8 cellular contexts compared by ENCODE assay signal in the genomic region with DNA sequence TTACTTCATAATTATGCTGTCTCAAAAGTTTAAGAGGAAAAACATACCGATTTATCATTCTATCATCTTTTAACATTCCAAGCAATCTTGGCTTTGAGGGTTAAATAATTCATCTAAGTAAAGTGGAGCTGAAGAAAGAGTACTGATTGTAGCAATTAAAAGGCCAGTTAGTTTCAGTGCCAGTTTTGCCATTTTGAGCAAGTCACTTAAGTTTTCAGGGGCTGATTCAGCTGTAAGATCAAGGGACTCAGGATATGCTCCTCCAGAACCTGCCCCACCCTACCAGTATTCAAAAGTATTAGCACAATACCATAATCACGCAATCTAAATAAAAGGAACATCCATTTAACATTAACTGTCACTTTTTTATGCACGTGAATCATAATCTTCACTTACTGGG. TPM values are rescaled to one million over a fixed set of nuclear protein-coding genes. Genes with fewer than 3 reads are reported as not detected.
DNase-seq lines count a peak whose midpoint lies in the region; FAIRE-seq and TF ChIP-seq lines count a peak whose summit lies in the region.

No MANE protein-coding gene starts in this region.

- peaks cover 66% of the 10 kb centered on the region for H3K36me3 ChIP-seq in DOHH2 (ENCODE audit: control insufficient read depth, low read length)
- peaks cover 32% of the 10 kb centered on the region for H3K36me3 ChIP-seq in osteoblast (ENCODE audit: insufficient read depth, low read length)

- H3K27ac ChIP-seq in DOHH2 (ENCODE audit: low read depth, low read length), result no peak overlapping the region
- H3K27ac ChIP-seq in osteoblast (ENCODE audit: low read depth, low read length), result no peak overlapping the region

- peak overlapping the region; percentile 94 for H3K4me3 Mint-ChIP-seq in dendritic cell treated with granulocyte-macrophage colony-stimulating factor and Interleukin-4, amounts not matched to agents 40 ng/mL and 50 ng/mL, for 4 days

- peaks cover 34% of the 10 kb centered on the region for H3K36me3 Mint-ChIP-seq in dendritic cell treated with granulocyte-macrophage colony-stimulating factor and Interleukin-4, amounts not matched to agents 40 ng/mL and 50 ng/mL, for 4 days (ENCODE audit: low read depth)

- no peak for FAIRE-seq in urothelium cell line (lab: Jason Lieb, UNC)

- H3K4me1 Mint-ChIP-seq in dendritic cell treated with granulocyte-macrophage colony-stimulating factor and Interleukin-4, amounts not matched to agents 40 ng/mL and 50 ng/mL, for 4 days (ENCODE audit: low read depth), result peaks cover 15% of the 10 kb centered on the region

- H3F3A ChIP-seq in DOHH2 (ENCODE audit: control insufficient read depth, insufficient read depth), result 0 out of 2 replicates have a peak, but pooled peaks cover 2% of the 10 kb centered on the region

- peak overlapping the region; percentile 93 for H3K4me2 ChIP-seq in DOHH2 (ENCODE audit: low read length)
- peak overlapping the region; percentile 94 for H3K4me2 ChIP-seq in osteoblast (ENCODE audit: insufficient read depth, low read length)

- DNase-seq in NAMALWA (ENCODE audit: low spot score) (peak; percentile 33), osteoblast (ENCODE audit: insufficient read length, low spot score, missing footprints) (no peak), NCI-H524 treated with DMSO at 0.1 percent for 48 hours (lab: John Stamatoyannopoulos, UW) (no peak), NCI-H146 (lab: John Stamatoyannopoulos, UW) (no peak), urothelium cell line (ENCODE audit: low spot score) (no peak)
- no peak for DNase-seq in stimulated activated CD4-positive, alpha-beta T cell treated with anti-CD3 and anti-CD28 coated beads, Interleukin-15, amount 100 ng/mL, for 24 hours

- H3K9me2 ChIP-seq in DOHH2 (replicated peaks; ENCODE audit: control insufficient read depth, low read length), result no peaks in the 10 kb centered on the region

- peaks cover 69% of the 10 kb centered on the region for H3K79me2 ChIP-seq in DOHH2 (ENCODE audit: control insufficient read depth, low read length)
- peaks cover 69% of the 10 kb centered on the region for H3K79me2 ChIP-seq in osteoblast (ENCODE audit: insufficient read depth, low read length)

- no peaks in the 10 kb centered on the region for H3K27me3 ChIP-seq in DOHH2 (ENCODE audit: control insufficient read depth, low read length)
- no peaks in the 10 kb centered on the region for H3K27me3 ChIP-seq in osteoblast (ENCODE audit: insufficient read depth, low read length)

- H4K20me1 ChIP-seq in DOHH2 (ENCODE audit: control insufficient read depth, insufficient read depth, low read depth, low read length), result peaks cover 21% of the 10 kb centered on the region; the same call in 1 of the 2 replicates
- H4K20me1 ChIP-seq in osteoblast (ENCODE audit: insufficient read depth, low read length), result peaks cover 48% of the 10 kb centered on the region

- H3K4me3 ChIP-seq in DOHH2 (ENCODE audit: low read length) (peak overlapping the region; percentile 91), osteoblast (ENCODE audit: insufficient read depth, low read length) (peak overlapping the region; percentile 98)

- intact Hi-C loops in dendritic cell treated with granulocyte-macrophage colony-stimulating factor and Interleukin-4, amounts not matched to agents 40 ng/mL and 50 ng/mL, for 4 days (cut with micrococcal nuclease), result no loop called here

- H3K9me3 Mint-ChIP-seq in dendritic cell treated with granulocyte-macrophage colony-stimulating factor and Interleukin-4, amounts not matched to agents 40 ng/mL and 50 ng/mL, for 4 days, result no peaks in the 10 kb centered on the region

- H3K27ac Mint-ChIP-seq in dendritic cell treated with granulocyte-macrophage colony-stimulating factor and Interleukin-4, amounts not matched to agents 40 ng/mL and 50 ng/mL, for 4 days, result peak overlapping the region; percentile 95

- H2AFZ ChIP-seq in osteoblast (ENCODE audit: low read length), result no peak overlapping the region

- H3K4me1 ChIP-seq in DOHH2 (ENCODE audit: control insufficient read depth, low read length) (peaks cover 42% of the 10 kb centered on the region), osteoblast (ENCODE audit: insufficient read depth, low read length) (peaks cover 17% of the 10 kb centered on the region)

- H3K27me3 Mint-ChIP-seq in dendritic cell treated with granulocyte-macrophage colony-stimulating factor and Interleukin-4, amounts not matched to agents 40 ng/mL and 50 ng/mL, for 4 days, result no peaks in the 10 kb centered on the region

- H3K9me3 ChIP-seq in DOHH2 (ENCODE audit: control insufficient read depth, insufficient read depth, low read length) (no peaks in the 10 kb centered on the region), osteoblast (ENCODE audit: low read depth, low read length) (no peaks in the 10 kb centered on the region)

- TF ChIP-seq CTCF in DOHH2 (IDR thresholded peaks at IDR 0.05; ENCODE audit: low read depth, low read length, poor library complexity, severe bottlenecking) (no peak), osteoblast (IDR thresholded peaks at IDR 0.05; ENCODE audit: extremely low read depth, low read depth, low read length) (no peak)

RNA-seq across cellular contexts. Expression of a gene that starts 1.9 kb away (rescaled TPM):
- total RNA-seq in osteoblast, result 120 and 132 TPM in 2 replicates

RNA-seq across cellular contexts. Expression of a gene that starts 45.2 kb away (rescaled TPM):
- total RNA-seq in osteoblast, result not detected in 2 replicates
